Comparison of ENCODE assay signal across 25 cellular contexts in genomic region chr1:241711326-241711725, GRCh38. TPM values are rescaled to one million over a fixed set of nuclear protein-coding genes. Genes with fewer than 3 reads are reported as not detected.
"Had no signal": no experiment of that assay in that cellular context is flagged by ENCODE, and none has a peak within 500 bp of the region (broad histone marks: within the 10 kb centered on the region; RNA-seq: fewer than 3 reads in every experiment).

No MANE protein-coding gene starts in this region.

- H3K27ac ChIP-seq: dorsolateral prefrontal cortex, heart left ventricle, neutrophil, psoas muscle, right lobe of liver, tibial artery, upper lobe of left lung, uterus had no signal

- H3K27me3 ChIP-seq: dorsolateral prefrontal cortex, heart left ventricle, right lobe of liver, tibial artery, upper lobe of left lung, uterus had no signal

- H3K27ac Mint-ChIP-seq: naive thymus-derived CD4-positive, alpha-beta T cell; stimulated activated effector memory CD8-positive, alpha-beta T cell treated with anti-CD3 and anti-CD28 coated beads, Interleukin-12 subunit alpha, Interleukin-12 subunit beta, amount 100 ng/mL, for 72 hours; stimulated activated naive CD8-positive, alpha-beta T cell treated with anti-CD3 and anti-CD28 coated beads, Interleukin-15, Interleukin-2, amounts not matched to agents 100 ng/mL and 50 ng/mL, for 24 hours had no signal

- H3K36me3 ChIP-seq: heart left ventricle, neutrophil, right lobe of liver, tibial artery, upper lobe of left lung, uterus had no signal

- ATAC-seq: esophagus mucosa; heart left ventricle; naive thymus-derived CD4-positive, alpha-beta T cell; psoas muscle; right lobe of liver; stimulated activated effector memory CD8-positive, alpha-beta T cell treated with anti-CD3 and anti-CD28 coated beads, Interleukin-12 subunit alpha, Interleukin-12 subunit beta, amount 100 ng/mL, for 72 hours had no signal

- H3K27me3 Mint-ChIP-seq: stimulated activated naive CD8-positive, alpha-beta T cell treated with anti-CD3 and anti-CD28 coated beads, Interleukin-15, Interleukin-2, amounts not matched to agents 100 ng/mL and 50 ng/mL, for 24 hours had no signal

- H3K4me3 Mint-ChIP-seq: naive thymus-derived CD4-positive, alpha-beta T cell; stimulated activated effector memory CD8-positive, alpha-beta T cell treated with anti-CD3 and anti-CD28 coated beads, Interleukin-12 subunit alpha, Interleukin-12 subunit beta, amount 100 ng/mL, for 72 hours; stimulated activated naive CD8-positive, alpha-beta T cell treated with anti-CD3 and anti-CD28 coated beads, Interleukin-15, Interleukin-2, amounts not matched to agents 100 ng/mL and 50 ng/mL, for 24 hours had no signal

- H3K4me3 ChIP-seq: dorsolateral prefrontal cortex, heart left ventricle, psoas muscle, right lobe of liver, tibial artery, upper lobe of left lung, uterus had no signal

- H3K9me3 Mint-ChIP-seq: naive thymus-derived CD4-positive, alpha-beta T cell; stimulated activated effector memory CD8-positive, alpha-beta T cell treated with anti-CD3 and anti-CD28 coated beads, Interleukin-12 subunit alpha, Interleukin-12 subunit beta, amount 100 ng/mL, for 72 hours; stimulated activated naive CD8-positive, alpha-beta T cell treated with anti-CD3 and anti-CD28 coated beads, Interleukin-15, Interleukin-2, amounts not matched to agents 100 ng/mL and 50 ng/mL, for 24 hours had no signal

- H3K36me3 Mint-ChIP-seq: naive thymus-derived CD4-positive, alpha-beta T cell; stimulated activated effector memory CD8-positive, alpha-beta T cell treated with anti-CD3 and anti-CD28 coated beads, Interleukin-12 subunit alpha, Interleukin-12 subunit beta, amount 100 ng/mL, for 72 hours had no signal

- H3K9me3 ChIP-seq: heart left ventricle, neutrophil, psoas muscle, right lobe of liver, tibial artery, upper lobe of left lung, uterus had no signal

- H3K4me1 ChIP-seq: heart left ventricle, psoas muscle, right lobe of liver, tibial artery, uterus had no signal

- DNase-seq: dorsolateral prefrontal cortex; effector memory CD4-positive, alpha-beta T cell; heart left ventricle; hypothalamus; kidney glomerular epithelial cell; naive thymus-derived CD4-positive, alpha-beta T cell; psoas muscle; retina; right lobe of liver; stimulated activated CD4-positive, alpha-beta T cell treated with anti-CD3 and anti-CD28 coated beads, Interleukin-4, amount 100 ng/mL, for 1 hour; stimulated activated CD8-positive, alpha-beta memory T cell treated with anti-CD3 and anti-CD28 coated beads, Interleukin-4, amount 100 ng/mL, for 48 hours; tibial artery; upper lobe of left lung; uterus had no signal

RNA-seq across cellular contexts. Expression of gene WDR64, which starts 59.2 kb away (rescaled TPM):
- total RNA-seq: esophagus mucosa, fibroblast of lung, frontal cortex, glomerular endothelial cell, heart left ventricle, lung microvascular endothelial cell, mesenteric fat pad, osteoblast, psoas muscle, temporal lobe had no signal
- polyA plus RNA-seq: fibroblast of lung, heart left ventricle, psoas muscle had no signal
